Comparison of ENCODE assay signal across 1 cellular context in the genomic region with DNA sequence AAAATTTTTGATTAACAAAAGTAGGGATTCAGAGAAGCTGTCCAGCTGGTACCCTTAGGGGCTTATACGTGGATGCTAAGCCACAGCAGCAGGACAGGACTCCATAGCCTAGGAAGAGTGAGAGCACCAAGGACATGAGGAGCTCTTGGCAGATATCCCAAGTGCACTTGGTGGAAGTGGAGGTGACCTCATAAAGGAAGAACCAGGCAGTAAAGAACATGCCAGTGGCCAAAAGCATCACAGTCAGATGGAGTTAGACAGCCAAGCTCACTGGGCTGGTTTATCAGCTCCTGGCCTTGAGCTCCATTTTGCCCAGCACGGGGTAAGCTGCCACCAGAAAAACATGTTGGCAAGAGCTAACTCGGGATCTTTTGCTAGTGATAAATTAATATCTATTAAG.
TF ChIP-seq lines count a peak whose summit lies in the region.

No MANE protein-coding gene starts in this region.

TF ChIP-seq in SK-N-SH, 30 proteins besides CTCF, POLR2A, EP300 and RAD21 (continued from another document):
- no peak for TF ChIP-seq CHD2 (IDR thresholded peaks at IDR 0.05; ENCODE audit: low read length, partially characterized antibody)
- no peak for TF ChIP-seq SIN3A (IDR thresholded peaks at IDR 0.05; ENCODE audit: borderline replicate concordance, low read depth, low read length)
- TF ChIP-seq TEAD4 (IDR thresholded peaks at IDR 0.05; ENCODE audit: borderline replicate concordance, insufficient read depth) = no peak
- TF ChIP-seq POLR2AphosphoS5 (IDR thresholded peaks at IDR 0.05; ENCODE audit: low read depth, low read length) = no peak
- no peak for TF ChIP-seq GATA2 (CRISPR knock-in tag; IDR thresholded peaks at IDR 0.05)
- no peak for TF ChIP-seq MEF2A (IDR thresholded peaks at IDR 0.05; ENCODE audit: borderline replicate concordance, low read depth)
- TF ChIP-seq TAF1 (IDR thresholded peaks at IDR 0.05; ENCODE audit: borderline replicate concordance, low read depth, low read length) = peak; percentile 25; the same call in 1 of the 2 replicates
- no peak for TF ChIP-seq ELF1 (IDR thresholded peaks at IDR 0.05)
- no peak; the same call in 1 of the 2 replicates for TF ChIP-seq TCF12 (IDR thresholded peaks at IDR 0.05)
- TF ChIP-seq, protein P1, sequence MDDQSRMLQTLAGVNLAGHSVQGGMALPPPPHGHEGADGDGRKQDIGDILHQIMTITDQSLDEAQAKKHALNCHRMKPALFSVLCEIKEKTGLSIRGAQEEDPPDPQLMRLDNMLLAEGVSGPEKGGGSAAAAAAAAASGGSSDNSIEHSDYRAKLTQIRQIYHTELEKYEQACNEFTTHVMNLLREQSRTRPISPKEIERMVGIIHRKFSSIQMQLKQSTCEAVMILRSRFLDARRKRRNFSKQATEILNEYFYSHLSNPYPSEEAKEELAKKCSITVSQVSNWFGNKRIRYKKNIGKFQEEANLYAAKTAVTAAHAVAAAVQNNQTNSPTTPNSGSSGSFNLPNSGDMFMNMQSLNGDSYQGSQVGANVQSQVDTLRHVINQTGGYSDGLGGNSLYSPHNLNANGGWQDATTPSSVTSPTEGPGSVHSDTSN (IDR thresholded peaks at IDR 0.05) = peak; percentile 61
- TF ChIP-seq NFIC (IDR thresholded peaks at IDR 0.05; ENCODE audit: borderline replicate concordance) = peak; percentile 71
- no peak for TF ChIP-seq FOXM1 (IDR thresholded peaks at IDR 0.05; ENCODE audit: low read depth)
- no peak for TF ChIP-seq EZH2phosphoT487 (IDR thresholded peaks at IDR 0.05; ENCODE audit: borderline replicate concordance, low read depth)
- TF ChIP-seq YY1 (IDR thresholded peaks at IDR 0.05; ENCODE audit: low read depth) = peak; percentile 49; the same call in 1 of the 2 replicates
- TF ChIP-seq RCOR1 (IDR thresholded peaks at IDR 0.05; ENCODE audit: low read length) = no peak
- TF ChIP-seq, protein P2, sequence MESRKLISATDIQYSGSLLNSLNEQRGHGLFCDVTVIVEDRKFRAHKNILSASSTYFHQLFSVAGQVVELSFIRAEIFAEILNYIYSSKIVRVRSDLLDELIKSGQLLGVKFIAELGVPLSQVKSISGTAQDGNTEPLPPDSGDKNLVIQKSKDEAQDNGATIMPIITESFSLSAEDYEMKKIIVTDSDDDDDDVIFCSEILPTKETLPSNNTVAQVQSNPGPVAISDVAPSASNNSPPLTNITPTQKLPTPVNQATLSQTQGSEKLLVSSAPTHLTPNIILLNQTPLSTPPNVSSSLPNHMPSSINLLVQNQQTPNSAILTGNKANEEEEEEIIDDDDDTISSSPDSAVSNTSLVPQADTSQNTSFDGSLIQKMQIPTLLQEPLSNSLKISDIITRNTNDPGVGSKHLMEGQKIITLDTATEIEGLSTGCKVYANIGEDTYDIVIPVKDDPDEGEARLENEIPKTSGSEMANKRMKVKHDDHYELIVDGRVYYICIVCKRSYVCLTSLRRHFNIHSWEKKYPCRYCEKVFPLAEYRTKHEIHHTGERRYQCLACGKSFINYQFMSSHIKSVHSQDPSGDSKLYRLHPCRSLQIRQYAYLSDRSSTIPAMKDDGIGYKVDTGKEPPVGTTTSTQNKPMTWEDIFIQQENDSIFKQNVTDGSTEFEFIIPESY (IDR thresholded peaks at IDR 0.05; ENCODE audit: borderline replicate concordance, low read depth) = peak; percentile 17; the same call in 1 of the 2 replicates
- TF ChIP-seq FOSL2 (IDR thresholded peaks at IDR 0.05; ENCODE audit: borderline replicate concordance, low read depth) = peak; percentile 2; the same call in 1 of the 2 replicates
- TF ChIP-seq, protein P3, sequence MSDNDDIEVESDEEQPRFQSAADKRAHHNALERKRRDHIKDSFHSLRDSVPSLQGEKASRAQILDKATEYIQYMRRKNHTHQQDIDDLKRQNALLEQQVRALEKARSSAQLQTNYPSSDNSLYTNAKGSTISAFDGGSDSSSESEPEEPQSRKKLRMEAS (IDR thresholded peaks at IDR 0.05; ENCODE audit: low read depth) = peak; percentile 51
- no peak for TF ChIP-seq SMC3 (IDR thresholded peaks at IDR 0.05; ENCODE audit: low read depth, low read length)
- TF ChIP-seq, protein P4, sequence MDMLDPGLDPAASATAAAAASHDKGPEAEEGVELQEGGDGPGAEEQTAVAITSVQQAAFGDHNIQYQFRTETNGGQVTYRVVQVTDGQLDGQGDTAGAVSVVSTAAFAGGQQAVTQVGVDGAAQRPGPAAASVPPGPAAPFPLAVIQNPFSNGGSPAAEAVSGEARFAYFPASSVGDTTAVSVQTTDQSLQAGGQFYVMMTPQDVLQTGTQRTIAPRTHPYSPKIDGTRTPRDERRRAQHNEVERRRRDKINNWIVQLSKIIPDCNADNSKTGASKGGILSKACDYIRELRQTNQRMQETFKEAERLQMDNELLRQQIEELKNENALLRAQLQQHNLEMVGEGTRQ (IDR thresholded peaks at IDR 0.05; ENCODE audit: borderline replicate concordance, low read depth, low read length) = no peak
- no peak for TF ChIP-seq FOXJ3 (CRISPR knock-in tag; IDR thresholded peaks at IDR 0.05)
- TF ChIP-seq MXI1 (IDR thresholded peaks at IDR 0.05; ENCODE audit: low read depth, low read length) = no peak
- 0 out of 2 replicates have a peak, but pooled peaks have one; percentile 29 for TF ChIP-seq RXRA (IDR thresholded peaks at IDR 0.05; ENCODE audit: borderline replicate concordance, low read depth)
TF ChIP-seq in SK-N-SH: peak in this region for 9.
